In the genomic region with DNA sequence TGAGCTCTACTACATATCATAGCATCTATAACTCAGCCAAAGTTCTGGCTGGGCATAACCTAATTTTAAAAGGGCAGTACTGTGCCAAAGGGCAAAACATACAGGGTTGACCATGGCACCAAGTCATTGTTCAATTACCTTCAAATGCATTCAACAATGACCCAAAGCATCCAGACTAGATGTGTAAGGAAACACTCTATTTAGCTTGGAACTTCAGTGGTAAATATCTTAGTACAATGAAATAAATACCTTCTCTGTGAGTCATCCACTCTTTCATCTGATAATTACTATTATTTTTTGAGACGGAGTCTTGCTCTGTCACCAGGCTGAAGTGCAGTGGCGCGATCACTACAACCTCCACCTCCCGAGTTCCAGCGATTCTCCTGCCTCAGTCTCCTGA, we compare ENCODE assay signal across 28 cellular contexts.
DNase-seq lines count a peak whose midpoint lies in the region; ATAC-seq, FAIRE-seq and TF ChIP-seq lines count a peak whose summit lies in the region.
"Had no signal": no experiment of that assay in that cellular context is flagged by ENCODE, and none has a peak within 500 bp of the region (broad histone marks: within the 10 kb centered on the region; RNA-seq: fewer than 3 reads in every experiment).

No MANE protein-coding gene starts in this region.

- H3K27me3 ChIP-seq in PC-3 (ENCODE audit: low read length): no peaks in the 10 kb centered on the region
- H3K27me3 ChIP-seq: dorsolateral prefrontal cortex, vagina had no signal

- no peak overlapping the region for H2AFZ ChIP-seq in PC-3 (ENCODE audit: low read length)

- no peaks in the 10 kb centered on the region for H3F3A ChIP-seq in PC-3 (ENCODE audit: low read length, unreplicated experiment)

- BruUV-seq in PC-3 (replicated peaks; lab: Mats Ljungman, UMichigan): no TSS peak

- peaks cover 0 to 3% of the 10 kb centered on the region in 2 donors for H3K9me3 Mint-ChIP-seq in activated naive CD4-positive, alpha-beta T cell treated with anti-CD3 and anti-CD28 coated beads, Interleukin-2, amount 50 U/mL, for 72 hours
- H3K9me3 Mint-ChIP-seq: activated T-helper 1 cell treated with anti-CD3 and anti-CD28 coated beads, Interleukin-12 subunit alpha, Interleukin-12 subunit beta, Interleukin-2, Interleukin-4 antibody, amounts not matched to agents 30 ng/mL and 10 ng/mL and 1 ng/mL, durations not matched to agents 14 hours and 24 hours and 36 hours; CD8-positive, alpha-beta T cell; naive thymus-derived CD8-positive, alpha-beta T cell; stimulated activated naive CD8-positive, alpha-beta T cell treated with anti-CD3 and anti-CD28 coated beads, Interleukin-15, amount 100 ng/mL, for 72 hours; WTC11 had no signal

- peaks cover 12% of the 10 kb centered on the region for H3K4me1 ChIP-seq in PC-3 (ENCODE audit: insufficient read depth, low read length)
- H3K4me1 ChIP-seq: vagina had no signal

- H4K20me1 ChIP-seq in PC-3 (ENCODE audit: low read length): no peaks in the 10 kb centered on the region

- no peak overlapping the region for H3K4me2 ChIP-seq in PC-3 (ENCODE audit: low read length)

- TF ChIP-seq CTCF in PC-3 (conservative IDR thresholded peaks at IDR 0.05; ENCODE audit: low read depth, low read length) (no peak), choroid plexus epithelial cell (conservative IDR thresholded peaks at IDR 0.05; ENCODE audit: low read depth, low read length) (no peak)

- H3K9me3 ChIP-seq in PC-3 (ENCODE audit: low read length): no peaks in the 10 kb centered on the region
- H3K9me3 ChIP-seq: vagina had no signal

- H3K27ac Mint-ChIP-seq in activated naive CD4-positive, alpha-beta T cell treated with anti-CD3 and anti-CD28 coated beads, Interleukin-2, amount 50 U/mL, for 72 hours: no peak overlapping the region
- H3K27ac Mint-ChIP-seq: activated T-helper 1 cell treated with anti-CD3 and anti-CD28 coated beads, Interleukin-12 subunit alpha, Interleukin-12 subunit beta, Interleukin-2, Interleukin-4 antibody, amounts not matched to agents 30 ng/mL and 10 ng/mL and 1 ng/mL, durations not matched to agents 14 hours and 24 hours and 36 hours; CD8-positive, alpha-beta T cell; WTC11 had no signal

- H3K36me3 ChIP-seq in PC-3 (ENCODE audit: low read depth, low read length): peaks cover 6% of the 10 kb centered on the region; the same call in 1 of the 2 replicates

- no peaks in the 10 kb centered on the region for H3K79me2 ChIP-seq in PC-3 (ENCODE audit: low read length)

- DNase-seq in H54 (ENCODE audit: insufficient read length, low spot score) (peak; percentile 16), PC-3 (peak; percentile 78), choroid plexus epithelial cell (ENCODE audit: low read depth) (peak; percentile 37), pulmonary artery endothelial cell (ENCODE audit: low read depth, low spot score) (peak; percentile 58), CD1c-positive myeloid dendritic cell (ENCODE audit: extremely low spot score) (no peak), SW 1271 (lab: John Stamatoyannopoulos, UW) (no peak)
- no peak for DNase-seq in activated naive CD4-positive, alpha-beta T cell treated with anti-CD3 and anti-CD28 coated beads, Interleukin-2, amount 50 U/mL, for 72 hours (ENCODE audit: low spot score in 2 of 2)
- DNase-seq in activated CD4-positive, alpha-beta T cell treated with anti-CD3 and anti-CD28 coated beads for 4 hours: no peak
- DNase-seq: activated CD4-positive, alpha-beta T cell treated with anti-CD3 and anti-CD28 coated beads, Interleukin-2, amount 50 U/mL, for 4 hours; activated naive CD4-positive, alpha-beta T cell treated with anti-CD3 and anti-CD28 coated beads, Interleukin-2, amount 50 U/mL, for 16 hours; anterior cingulate cortex; CD8-positive, alpha-beta T cell; DMS 273 treated with DMSO at 0.1 percent for 48 hours; dorsolateral prefrontal cortex; KG1; naive thymus-derived CD8-positive, alpha-beta T cell; NCI-H1436; NCI-H446 treated with DMSO at 0.1 percent for 48 hours; NCI-H82; small intestine; stimulated activated CD4-positive, alpha-beta T cell treated with anti-CD3 and anti-CD28 coated beads, Interleukin-1b, Interleukin-23, amount 100 ng/mL, for 48 hours; stimulated activated CD8-positive, alpha-beta memory T cell treated with anti-CD3 and anti-CD28 coated beads, Interleukin-4, amount 100 ng/mL, for 48 hours; stimulated activated naive CD8-positive, alpha-beta T cell treated with anti-CD3 and anti-CD28 coated beads, Interleukin-15, amount 100 ng/mL, for 72 hours had no signal

- intact Hi-C loops in PC-3 (cut with micrococcal nuclease): no loop called here

- FAIRE-seq in H54 (lab: Jason Lieb, UNC): no peak
- FAIRE-seq: H1, keratinocyte, small intestine had no signal

- POLR2A ChIA-PET in PC-3 (lab: Charles Lee; ENCODE audit: unreplicated experiment): no interaction called here

- H3K9me2 ChIP-seq in PC-3 (replicated peaks; ENCODE audit: low read length): no peaks in the 10 kb centered on the region

- no peak overlapping the region for H3K9ac ChIP-seq in PC-3 (ENCODE audit: low read length)

- no peak overlapping the region for H3K27ac ChIP-seq in PC-3 (ENCODE audit: low read length)
- H3K27ac ChIP-seq: dorsolateral prefrontal cortex, vagina had no signal

- ATAC-seq in PC-3: peak; percentile 92
- no peak for ATAC-seq in activated naive CD4-positive, alpha-beta T cell treated with anti-CD3 and anti-CD28 coated beads, Interleukin-2, amount 50 U/mL, for 72 hours
- ATAC-seq: CD8-positive, alpha-beta T cell; naive thymus-derived CD8-positive, alpha-beta T cell; stimulated activated naive CD8-positive, alpha-beta T cell treated with anti-CD3 and anti-CD28 coated beads, Interleukin-15, amount 100 ng/mL, for 72 hours; WTC11 had no signal

- peaks cover 0 to 20% of the 10 kb centered on the region in 2 donors for H3K36me3 Mint-ChIP-seq in activated naive CD4-positive, alpha-beta T cell treated with anti-CD3 and anti-CD28 coated beads, Interleukin-2, amount 50 U/mL, for 72 hours

- H3K4me3 ChIP-seq in PC-3 (ENCODE audit: low read length): no peak overlapping the region
- no peak overlapping the region for H3K4me3 ChIP-seq in choroid plexus epithelial cell (ENCODE audit: low read depth, low read length)
- H3K4me3 ChIP-seq: dorsolateral prefrontal cortex, vagina had no signal

- CTCF ChIA-PET in PC-3 (lab: Charles Lee): interaction anchor here (0.5 kb wide), 1 partner anchor 26 kb away, joined by 3 read pairs; no protein-coding TSS in a partner anchor

- no peak for TF ChIP-seq POLR2A in H54 (IDR thresholded peaks at IDR 0.05; ENCODE audit: low read depth, low read length)

Comparison
In these comparisons a context has a peak if more than half of its experiments do, and no peak if none do; other contexts are left out.
1. DNase-seq: peak in H54 (single experiment), PC-3 (single experiment), choroid plexus epithelial cell (single experiment) and pulmonary artery endothelial cell (single experiment); none in activated naive CD4-positive, alpha-beta T cell treated with anti-CD3 and anti-CD28 coated beads, Interleukin-2, amount 50 U/mL, for 72 hours (0 of 2), CD1c-positive myeloid dendritic cell (single experiment), activated CD4-positive, alpha-beta T cell treated with anti-CD3 and anti-CD28 coated beads for 4 hours (0 of 2) and SW 1271 (0 of 2).